Comparison of ENCODE assay signal across 9 cellular contexts in the genomic region with DNA sequence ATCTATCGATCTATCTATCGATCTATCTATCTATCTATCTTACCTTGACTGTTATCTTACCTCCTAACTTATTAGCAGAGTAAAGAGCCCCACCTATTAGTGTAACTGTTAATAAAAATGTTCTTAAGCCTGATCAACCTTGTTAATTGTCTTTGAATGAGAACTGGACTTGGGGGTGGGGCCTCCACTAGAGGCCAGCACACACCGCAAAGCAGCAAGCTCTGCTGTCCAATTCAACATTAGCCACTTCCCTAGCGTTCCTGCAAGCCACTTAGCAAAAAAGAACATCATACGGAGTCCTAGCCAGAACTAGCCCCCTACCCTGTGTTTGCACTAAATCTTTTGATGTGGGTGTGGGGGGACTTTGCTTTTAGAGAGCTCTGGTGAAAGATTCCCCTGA.
DNase-seq lines count a peak whose midpoint lies in the region; ATAC-seq, FAIRE-seq and TF ChIP-seq lines count a peak whose summit lies in the region.
"Had no signal": no experiment of that assay in that cellular context is flagged by ENCODE, and none has a peak within 500 bp of the region (broad histone marks: within the 10 kb centered on the region; RNA-seq: fewer than 3 reads in every experiment).

No MANE protein-coding gene starts in this region.

- H3K4me3 Mint-ChIP-seq in stimulated activated memory B cell treated with anti-CD40 and anti-IgM and Interleukin-4, amounts not matched to agents 10 μg/mL and 1 μg/mL and 100 μg/mL, for 72 hours: no peak overlapping the region

- H3K23ac ChIP-seq in H1 (ENCODE audit: insufficient read length): no peak overlapping the region

- no peak overlapping the region for H2AK5ac ChIP-seq in H1 (ENCODE audit: low read depth, low read length)

- H3K36me3 Mint-ChIP-seq in stimulated activated memory B cell treated with anti-CD40 and anti-IgM and Interleukin-4, amounts not matched to agents 10 μg/mL and 1 μg/mL and 100 μg/mL, for 72 hours: no peaks in the 10 kb centered on the region

- H3K27ac ChIP-seq in H1 (ENCODE audit: low read depth, low read length): no peak overlapping the region
- H3K27ac ChIP-seq in esophagus squamous epithelium: no peak overlapping the region

- H3K23me2 ChIP-seq in H1 (ENCODE audit: low read depth, low read length): no peaks in the 10 kb centered on the region

- CTCF ChIA-PET in H1 (lab: Charles Lee; ENCODE audit: partially characterized antibody): interaction anchor here (0.7 to 2.3 kb wide), 21 partner anchors 10 to 384 kb away, joined by 3 to 13 read pairs (median 4); no protein-coding TSS in a partner anchor

- no peaks in the 10 kb centered on the region for H3K27me3 ChIP-seq in H1 (replicated peaks in 1 of 4; ENCODE audit: control insufficient read depth in 3 of 4, extremely low read depth in 1 of 4, insufficient read depth in 3 of 4, low read length in 3 of 4)
- no peaks in the 10 kb centered on the region for H3K27me3 ChIP-seq in esophagus squamous epithelium

- H3K79me1 ChIP-seq in H1 (ENCODE audit: low read depth, low read length): no peaks in the 10 kb centered on the region

- H2BK5ac ChIP-seq in H1 (ENCODE audit: low read depth, low read length): no peak overlapping the region

- no peak overlapping the region for H3K27ac Mint-ChIP-seq in stimulated activated memory B cell treated with anti-CD40 and anti-IgM and Interleukin-4, amounts not matched to agents 10 μg/mL and 1 μg/mL and 100 μg/mL, for 72 hours

- no peak overlapping the region for H2BK12ac ChIP-seq in H1 (ENCODE audit: low read depth, low read length)

- H2BK15ac ChIP-seq in H1 (ENCODE audit: low read length): no peak overlapping the region

- no peak overlapping the region for H4K5ac ChIP-seq in H1 (ENCODE audit: insufficient read length, low read depth, low read length)

- H2AFZ ChIP-seq in H1 (ENCODE audit: low read length): 0 out of 2 replicates have a peak overlapping the region, but pooled peaks have one; percentile 2

- no peak overlapping the region for H3K18ac ChIP-seq in H1 (ENCODE audit: extremely low read depth, low read length)

- no peaks in the 10 kb centered on the region for H3K9me3 Mint-ChIP-seq in stimulated activated memory B cell treated with anti-CD40 and anti-IgM and Interleukin-4, amounts not matched to agents 10 μg/mL and 1 μg/mL and 100 μg/mL, for 72 hours

- TF ChIP-seq POLR2A in H1 (IDR thresholded peaks at IDR 0.05; ENCODE audit: control extremely low read depth in 1 of 2, low read depth in 2 of 2, low read length in 2 of 2) (no peak), esophagus squamous epithelium (IDR thresholded peaks at IDR 0.05) (no peak)

- H3K36me3 ChIP-seq in H1 (ENCODE audit: control insufficient read depth in 2 of 4, insufficient read depth in 4 of 4, low read length in 3 of 4): no peaks in the 10 kb centered on the region
- no peaks in the 10 kb centered on the region for H3K36me3 ChIP-seq in esophagus squamous epithelium

- TF ChIP-seq CTCF in D721Med (IDR thresholded peaks at IDR 0.05; ENCODE audit: insufficient read depth, missing control alignments) (peak; percentile 26), H1 (IDR thresholded peaks at IDR 0.05; ENCODE audit: control extremely low read depth in 1 of 3, insufficient read depth in 1 of 3, low read depth in 1 of 3, low read length in 3 of 3) (peak; percentile 52 to 57 (median 55)), esophagus squamous epithelium (IDR thresholded peaks at IDR 0.05) (peak in 1 of 6 experiments; percentile 8)

- no peak overlapping the region for H4K8ac ChIP-seq in H1 (ENCODE audit: extremely low read depth, insufficient read depth, low read length)

- no peak overlapping the region for H4K91ac ChIP-seq in H1 (replicated peaks; ENCODE audit: insufficient read length, low read length)

- TF ChIP-seq RAD21 in H1 (IDR thresholded peaks at IDR 0.05 in 1 of 2, conservative IDR thresholded peaks at IDR 0.05 in 1 of 2; ENCODE audit: low read depth in 2 of 2, low read length in 2 of 2): peak; percentile 68 to 72

- no peak overlapping the region for H3K4me2 ChIP-seq in H1 (ENCODE audit: insufficient read depth in 1 of 2, low read depth in 2 of 2, low read length in 2 of 2)

- no peak overlapping the region for H3K4ac ChIP-seq in H1 (replicated peaks; ENCODE audit: insufficient read length, low read depth, low read length)

- no peak overlapping the region for H2BK120ac ChIP-seq in H1 (replicated peaks; ENCODE audit: low read depth, low read length)

- no peaks in the 10 kb centered on the region for H3K4me1 Mint-ChIP-seq in stimulated activated memory B cell treated with anti-CD40 and anti-IgM and Interleukin-4, amounts not matched to agents 10 μg/mL and 1 μg/mL and 100 μg/mL, for 72 hours

- no peak overlapping the region for H2BK20ac ChIP-seq in H1 (ENCODE audit: low read length)

- intact Hi-C loops in esophagus squamous epithelium (cut with DNase I): loop anchor here (10.0 kb wide), 1 partner anchor 59 kb away; no protein-coding TSS in a partner anchor

- H3K9ac ChIP-seq in H1 (replicated peaks in 1 of 4; ENCODE audit: extremely low read depth in 1 of 4, low read depth in 3 of 4, low read length in 3 of 4): no peak overlapping the region

- H3K9me3 ChIP-seq in H1 (ENCODE audit: insufficient read depth in 2 of 2, low read depth in 1 of 2, low read length in 1 of 2): no peaks in the 10 kb centered on the region
- H3K9me3 ChIP-seq in esophagus squamous epithelium: no peaks in the 10 kb centered on the region

- H3K4me3 ChIP-seq in H1 (ENCODE audit: extremely low read depth in 1 of 4, insufficient read depth in 2 of 4, low read depth in 3 of 4, low read length in 4 of 4): no peak overlapping the region
- no peak overlapping the region for H3K4me3 ChIP-seq in esophagus squamous epithelium

- H3K79me2 ChIP-seq in H1 (ENCODE audit: control insufficient read depth in 1 of 2, insufficient read depth in 2 of 2, low read length in 2 of 2): no peaks in the 10 kb centered on the region

- no peak overlapping the region for H3K56ac ChIP-seq in H1 (replicated peaks; ENCODE audit: insufficient read length, low read depth, low read length)

- no peak for ATAC-seq in stimulated activated memory B cell treated with anti-CD40 and anti-IgM and Interleukin-4, amounts not matched to agents 10 μg/mL and 1 μg/mL and 100 μg/mL, for 72 hours

- no peak for FAIRE-seq in D721Med (lab: Jason Lieb, UNC)
- FAIRE-seq in H1 (lab: Jason Lieb, UNC): no peak

- TF ChIP-seq EP300 in H1 (IDR thresholded peaks at IDR 0.05; ENCODE audit: borderline replicate concordance in 1 of 2, low read depth in 2 of 2, low read length in 2 of 2): no peak

- no peaks in the 10 kb centered on the region for H3K4me1 ChIP-seq in H1 (replicated peaks in 1 of 4; ENCODE audit: control insufficient read depth in 3 of 4, insufficient read depth in 4 of 4, low read length in 3 of 4)
- no peaks in the 10 kb centered on the region for H3K4me1 ChIP-seq in esophagus squamous epithelium

- no peak overlapping the region for H3K14ac ChIP-seq in H1 (ENCODE audit: insufficient read length)

- WGBS in H1 (ENCODE audit: extremely low coverage in 1 of 2, insufficient coverage in 1 of 2, insufficient read length in 1 of 2, insufficient replicate concordance in 2 of 2, low coverage in 1 of 2, low lambda C conversion rate in 2 of 2, missing lambda C conversion rate in 1 of 2), 2 experiments: 80% methylated on average over 5 of the region's 5 CpGs; no CpG with 5 or more reads in 1 of the 2 experiments
- WGBS in esophagus squamous epithelium, 2 donors: 69 to 82% methylated on average over 5 of the region's 5 CpGs

- peaks cover 17% of the 10 kb centered on the region for H3K27me3 Mint-ChIP-seq in stimulated activated memory B cell treated with anti-CD40 and anti-IgM and Interleukin-4, amounts not matched to agents 10 μg/mL and 1 μg/mL and 100 μg/mL, for 72 hours

- DNase-seq in D721Med (ENCODE audit: insufficient read length, low spot score) (no peak), M059J (ENCODE audit: low read depth) (peak; percentile 14), H1 (ENCODE audit: low read depth in 1 of 2, low spot score in 2 of 2) (no peak), myocyte (ENCODE audit: low read depth) (peak; percentile 34), NCI-H2171 treated with DMSO at 0.1 percent for 48 hours (lab: John Stamatoyannopoulos, UW) (no peak), esophagus squamous epithelium (lab: John Stamatoyannopoulos, UW) (no peak), OCI-M2 (lab: John Stamatoyannopoulos, UW; ENCODE audit: unreplicated experiment) (no peak)
- DNase-seq: GDM1 had no signal

- POLR2A ChIA-PET in H1 (lab: Charles Lee; ENCODE audit: partially characterized antibody): interaction anchor here (0.7 kb wide), 1 partner anchor 512 kb away, joined by 3 read pairs; no protein-coding TSS in a partner anchor

- no peaks in the 10 kb centered on the region for H4K20me1 ChIP-seq in H1 (replicated peaks in 1 of 2; ENCODE audit: control insufficient read depth in 1 of 2, insufficient read depth in 2 of 2, low read length in 2 of 2)

TF ChIP-seq in H1, 55 proteins besides CTCF, POLR2A, EP300 and RAD21:
- TF ChIP-seq TEAD4 (IDR thresholded peaks at IDR 0.05; ENCODE audit: low read depth, low read length) (no peak), ZNF274 (IDR thresholded peaks at IDR 0.05; ENCODE audit: borderline replicate concordance, extremely low read depth, low read length) (no peak), RFX5 (IDR thresholded peaks at IDR 0.05; ENCODE audit: borderline replicate concordance, low read depth, low read length) (no peak), TAF7 (optimal IDR thresholded peaks at IDR 0.05; ENCODE audit: borderline replicate concordance, low read depth, low read length) (no peak), CTBP2 (IDR thresholded peaks at IDR 0.05; ENCODE audit: borderline replicate concordance, insufficient read depth, insufficient read length, low read length) (no peak), SIX5 (IDR thresholded peaks at IDR 0.05; ENCODE audit: low read depth, low read length) (no peak), TAF1 (IDR thresholded peaks at IDR 0.05; ENCODE audit: low read depth, low read length) (no peak), RXRA (IDR thresholded peaks at IDR 0.05; ENCODE audit: insufficient read depth, low read depth, low read length) (no peak), TCF12 (IDR thresholded peaks at IDR 0.05; ENCODE audit: low read depth, low read length) (no peak), KDM4A (IDR thresholded peaks at IDR 0.05; ENCODE audit: low read depth, low read length, severe bottlenecking) (no peak), SIRT6 (IDR thresholded peaks at IDR 0.05; ENCODE audit: low read length) (no peak), SRF (IDR thresholded peaks at IDR 0.05; ENCODE audit: low read depth, low read length) (no peak), CEBPB (IDR thresholded peaks at IDR 0.05; ENCODE audit: low read depth, low read length) (no peak), JUN (IDR thresholded peaks at IDR 0.05; ENCODE audit: low read depth, low read length) (no peak), SP2 (IDR thresholded peaks at IDR 0.05; ENCODE audit: low read length) (no peak), SP1 (IDR thresholded peaks at IDR 0.05; ENCODE audit: low read depth, low read length) (no peak), FOSL1 (IDR thresholded peaks at IDR 0.05; ENCODE audit: insufficient read depth, low read depth, low read length) (no peak), CBX5 (IDR thresholded peaks at IDR 0.05; ENCODE audit: low read depth, low read length) (no peak), SP4 (IDR thresholded peaks at IDR 0.05; ENCODE audit: low read length) (no peak)
TF ChIP-seq in H1: peak in this region for 0.

Comparison
In these comparisons a context has a peak if more than half of its experiments do, and no peak if none do; other contexts are left out.
1. DNase-seq: peak in M059J (single experiment) and myocyte (single experiment); none in D721Med (single experiment), H1 (0 of 2), NCI-H2171 treated with DMSO at 0.1 percent for 48 hours (single experiment), esophagus squamous epithelium (single experiment) and OCI-M2 (single experiment).